In the genomic region with DNA sequence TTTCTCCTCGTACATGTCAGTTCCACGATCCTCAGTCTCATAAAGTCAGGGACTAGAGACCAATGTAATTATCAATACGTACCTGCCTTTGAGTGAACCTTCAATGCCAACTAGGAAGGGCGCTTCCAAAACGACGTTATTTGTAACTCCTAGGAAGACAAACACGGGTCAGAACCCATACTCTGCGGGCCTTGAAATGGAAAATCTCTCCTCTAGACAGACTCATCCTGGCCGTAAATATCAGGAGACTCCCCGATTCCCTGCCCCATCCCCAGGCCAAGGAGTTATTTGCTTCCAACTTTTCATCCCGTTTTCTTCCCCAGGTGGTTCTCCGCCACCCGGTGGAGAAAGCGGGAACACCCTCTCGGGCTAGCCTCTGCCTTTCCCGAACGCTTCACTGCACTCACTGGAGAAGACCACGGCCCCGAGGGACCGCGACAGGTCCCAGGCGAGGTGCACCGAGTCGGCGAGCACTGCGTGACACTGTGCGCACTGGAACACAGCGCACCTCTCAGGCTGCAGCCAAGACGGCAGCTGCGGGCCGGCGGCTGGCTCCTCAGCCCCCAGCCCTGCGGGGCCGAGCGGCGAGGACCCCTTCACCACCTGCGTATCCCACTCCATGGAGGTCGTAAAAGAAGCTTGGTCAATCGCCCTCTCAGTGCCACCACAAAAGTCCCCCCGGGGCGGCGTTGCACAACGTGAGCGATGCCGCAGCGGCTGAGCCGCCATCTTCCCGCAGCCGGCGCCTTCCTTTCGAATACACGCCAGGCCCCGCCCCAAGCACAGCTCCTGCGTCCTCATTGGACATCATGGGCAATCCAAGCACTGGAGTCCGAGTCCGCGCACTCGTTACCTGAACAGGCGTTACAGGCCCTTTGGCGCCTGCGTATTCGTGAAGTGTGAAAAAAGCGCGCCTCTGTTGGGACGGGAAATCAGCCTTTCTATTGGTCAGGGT, we compare ENCODE assay signal across 8 cellular contexts. TPM values are rescaled to one million over a fixed set of nuclear protein-coding genes. Genes with fewer than 3 reads are reported as not detected.
A peak's percentile ranks its signal among the peaks of the same experiment; 100 is the strongest.
DNase-seq lines count a peak whose midpoint lies in the region; ATAC-seq, FAIRE-seq and TF ChIP-seq lines count a peak whose summit lies in the region.

A gene (minus strand): TSS at position 759 of the 955 bp plus-strand sequence. CDS start 30 bp downstream, at position 729.

- peak; percentile 98 for FAIRE-seq in GM12891 (lab: Jason Lieb, UNC)

- peak within 1 kb of the TSS; percentile 76 to 94 for H3K27ac Mint-ChIP-seq in T-cell

- no peaks in the 10 kb centered on the region for H3K27me3 Mint-ChIP-seq in T-cell

- no peaks in the 10 kb centered on the region for H3K9me3 Mint-ChIP-seq in T-cell

- H3K4me1 Mint-ChIP-seq in T-cell: peaks cover 23 to 36% (median 26%) of the 10 kb centered on the region in 3 donors

- no peaks in the 10 kb centered on the region for H3K36me3 ChIP-seq in adrenal gland (replicated peaks in 1 of 2)
- no peaks in the 10 kb centered on the region for H3K36me3 ChIP-seq in prostate gland
- H3K36me3 ChIP-seq in uterus: no peaks in the 10 kb centered on the region

- CTCF ChIA-PET in T-cell (lab: Charles Lee): interaction anchor here (0.6 to 1.2 kb wide), 5 partner anchors 101 to 442 kb away, joined by 3 to 5 read pairs (median 4); a partner anchor contains a TSS

- DNase-seq in GM12891 (ENCODE audit: insufficient read length, low spot score): peak; percentile 95
- peak; percentile 100 for DNase-seq in NCI-H1436 (lab: John Stamatoyannopoulos, UW)
- DNase-seq in T-cell: peak; percentile 93 to 99 (median 98)
- peak; percentile 98 to 100 (median 99) for DNase-seq in adrenal gland
- DNase-seq in left cardiac atrium: peak; percentile 98
- DNase-seq in prostate gland (ENCODE audit: low spot score): peak; percentile 99
- peak; percentile 95 to 98 for DNase-seq in uterus

- H3K27me3 ChIP-seq in adrenal gland (no peaks in the 10 kb centered on the region), prostate gland (replicated peaks; ENCODE audit: insufficient read depth) (no peaks in the 10 kb centered on the region), uterus (no peaks in the 10 kb centered on the region)

- POLR2A ChIA-PET in T-cell (lab: Charles Lee): interaction anchor here in 1 of 2 donors (0.6 to 1.1 kb wide), 2 partner anchors 212 to 768 kb away, joined by 5 to 10 read pairs; a partner anchor contains a TSS

- H3K9me3 ChIP-seq in adrenal gland (replicated peaks in 1 of 3) (no peaks in the 10 kb centered on the region), prostate gland (no peaks in the 10 kb centered on the region), uterus (no peaks in the 10 kb centered on the region)

- peak within 1 kb of the TSS; percentile 90 to 99 (median 97) for H3K4me3 Mint-ChIP-seq in T-cell

- TF ChIP-seq CTCF in adrenal gland (IDR thresholded peaks at IDR 0.05) (peak; percentile 69 to 83 (median 73)), prostate gland (IDR thresholded peaks at IDR 0.05) (peak; percentile 27 to 81 (median 68)), uterus (IDR thresholded peaks at IDR 0.05) (peak; percentile 41 to 77 (median 54))

- H3K4me3 ChIP-seq in adrenal gland (peak within 1 kb of the TSS; percentile 31 to 89 (median 62)), prostate gland (peak within 1 kb of the TSS; percentile 49 to 77), uterus (peak within 1 kb of the TSS; percentile 82 to 98)

- peaks cover 10 to 15% of the 10 kb centered on the region in 2 donors for H3K4me1 ChIP-seq in adrenal gland (replicated peaks in 1 of 2)
- H3K4me1 ChIP-seq in prostate gland (replicated peaks): no peaks in the 10 kb centered on the region
- no peaks in the 10 kb centered on the region for H3K4me1 ChIP-seq in uterus

- intact Hi-C loops in adrenal gland (cut with DNase I) (no loop called here), left cardiac atrium (cut with DNase I) (no loop called here), prostate gland (cut with DNase I) (no loop called here), uterus (cut with DNase I; ENCODE audit: low total_unique reads) (no loop called here)

- TF ChIP-seq POLR2A in GM12891 (IDR thresholded peaks at IDR 0.05; ENCODE audit: low read depth, low read length): peak; percentile 89
- TF ChIP-seq POLR2A in adrenal gland (IDR thresholded peaks at IDR 0.05): no peak
- no peak for TF ChIP-seq POLR2A in prostate gland (IDR thresholded peaks at IDR 0.05)
- TF ChIP-seq POLR2A in uterus (IDR thresholded peaks at IDR 0.05): peak in 1 of 2 donors; percentile 21

- WGBS in adrenal gland, 4 donors: 1 to 2% (median 1%) methylated on average over 19 to 65 of the region's 65 CpGs
- 1% methylated on average over 52 of the region's 65 CpGs for WGBS in prostate gland

- H3K36me3 Mint-ChIP-seq in T-cell: no peaks in the 10 kb centered on the region

- H3K27ac ChIP-seq in adrenal gland (peak within 1 kb of the TSS; percentile 57 to 91 (median 78)), prostate gland (peak within 1 kb of the TSS; percentile 49 to 68), uterus (peak within 1 kb of the TSS; percentile 47 to 75)

- ATAC-seq in HG02840 (IDR thresholded peaks at IDR 0.05; ENCODE audit: low FRiP score, unreplicated experiment) (peak; percentile 81), T-cell (replicated peaks in 1 of 4) (peak; percentile 96 to 97 (median 97)), left cardiac atrium (peak; percentile 99 to 100)

TF ChIP-seq in GM12891, 5 proteins besides CTCF, POLR2A, EP300 and RAD21:
- TF ChIP-seq SPI1 (IDR thresholded peaks at IDR 0.05; ENCODE audit: low read depth, low read length) (no peak), TAF1 (IDR thresholded peaks at IDR 0.05; ENCODE audit: low read depth, low read length) (peak; percentile 72), POU2F2 (IDR thresholded peaks at IDR 0.05; ENCODE audit: low read depth, low read length) (peak; percentile 38; the same call in 1 of the 2 replicates)
TF ChIP-seq in GM12891: peak in this region for 2.

RNA-seq across cellular contexts. Expression of the gene that starts here (rescaled TPM):
- polyA plus RNA-seq in GM12891 (2012; ENCODE audit: low read depth, missing spikeins): 14.7 TPM
- total RNA-seq in T-cell (under 1 TPM in 3 of 5 donors, not detected in 2; 0.58 to 0.82 (median 0.70) TPM), adrenal gland (1 to 10 TPM in 7 of 8 donors, under 1 TPM in 1; 0.28 to 8.2 (median 2.7) TPM), left cardiac atrium (under 1 TPM; 0.21 to 0.41 TPM), prostate gland (1 to 10 TPM; 1.1 to 4.6 TPM), uterus (10 to 100 TPM in 1 of 4 donors, not detected in 3; 11.0 TPM)
- polyA plus RNA-seq in adrenal gland: 1 to 10 TPM in 2 of 3 donors, under 1 TPM in 1; 0.57 to 1.9 (median 1.1) TPM

Comparison
In these comparisons a context has a peak if more than half of its experiments do, and no peak if none do; other contexts are left out.
1. Peak in every context shown above with its lines: DNase-seq, ATAC-seq, H3K4me3 ChIP-seq and H3K27ac ChIP-seq.
2. Peak in DNase-seq and ATAC-seq in T-cell; RNA of the gene not detected or under 1 TPM.
3. Peak in DNase-seq and ATAC-seq in left cardiac atrium; RNA of the gene not detected or under 1 TPM.